ENCODE assay signal across 1 cellular context in the genomic region with DNA sequence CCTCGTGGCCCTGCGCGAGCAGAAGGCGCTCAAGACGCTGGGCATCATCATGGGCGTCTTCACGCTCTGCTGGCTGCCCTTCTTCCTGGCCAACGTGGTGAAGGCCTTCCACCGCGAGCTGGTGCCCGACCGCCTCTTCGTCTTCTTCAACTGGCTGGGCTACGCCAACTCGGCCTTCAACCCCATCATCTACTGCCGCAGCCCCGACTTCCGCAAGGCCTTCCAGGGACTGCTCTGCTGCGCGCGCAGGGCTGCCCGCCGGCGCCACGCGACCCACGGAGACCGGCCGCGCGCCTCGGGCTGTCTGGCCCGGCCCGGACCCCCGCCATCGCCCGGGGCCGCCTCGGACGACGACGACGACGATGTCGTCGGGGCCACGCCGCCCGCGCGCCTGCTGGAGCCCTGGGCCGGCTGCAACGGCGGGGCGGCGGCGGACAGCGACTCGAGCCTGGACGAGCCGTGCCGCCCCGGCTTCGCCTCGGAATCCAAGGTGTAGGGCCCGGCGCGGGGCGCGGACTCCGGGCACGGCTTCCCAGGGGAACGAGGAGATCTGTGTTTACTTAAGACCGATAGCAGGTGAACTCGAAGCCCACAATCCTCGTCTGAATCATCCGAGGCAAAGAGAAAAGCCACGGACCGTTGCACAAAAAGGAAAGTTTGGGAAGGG.
TF ChIP-seq lines count a peak whose summit lies in the region.

No MANE protein-coding gene starts in this region.

TF ChIP-seq in GM23338, 12 proteins besides CTCF, POLR2A, EP300 and RAD21 (continued from another document):
- TF ChIP-seq, protein P1, sequence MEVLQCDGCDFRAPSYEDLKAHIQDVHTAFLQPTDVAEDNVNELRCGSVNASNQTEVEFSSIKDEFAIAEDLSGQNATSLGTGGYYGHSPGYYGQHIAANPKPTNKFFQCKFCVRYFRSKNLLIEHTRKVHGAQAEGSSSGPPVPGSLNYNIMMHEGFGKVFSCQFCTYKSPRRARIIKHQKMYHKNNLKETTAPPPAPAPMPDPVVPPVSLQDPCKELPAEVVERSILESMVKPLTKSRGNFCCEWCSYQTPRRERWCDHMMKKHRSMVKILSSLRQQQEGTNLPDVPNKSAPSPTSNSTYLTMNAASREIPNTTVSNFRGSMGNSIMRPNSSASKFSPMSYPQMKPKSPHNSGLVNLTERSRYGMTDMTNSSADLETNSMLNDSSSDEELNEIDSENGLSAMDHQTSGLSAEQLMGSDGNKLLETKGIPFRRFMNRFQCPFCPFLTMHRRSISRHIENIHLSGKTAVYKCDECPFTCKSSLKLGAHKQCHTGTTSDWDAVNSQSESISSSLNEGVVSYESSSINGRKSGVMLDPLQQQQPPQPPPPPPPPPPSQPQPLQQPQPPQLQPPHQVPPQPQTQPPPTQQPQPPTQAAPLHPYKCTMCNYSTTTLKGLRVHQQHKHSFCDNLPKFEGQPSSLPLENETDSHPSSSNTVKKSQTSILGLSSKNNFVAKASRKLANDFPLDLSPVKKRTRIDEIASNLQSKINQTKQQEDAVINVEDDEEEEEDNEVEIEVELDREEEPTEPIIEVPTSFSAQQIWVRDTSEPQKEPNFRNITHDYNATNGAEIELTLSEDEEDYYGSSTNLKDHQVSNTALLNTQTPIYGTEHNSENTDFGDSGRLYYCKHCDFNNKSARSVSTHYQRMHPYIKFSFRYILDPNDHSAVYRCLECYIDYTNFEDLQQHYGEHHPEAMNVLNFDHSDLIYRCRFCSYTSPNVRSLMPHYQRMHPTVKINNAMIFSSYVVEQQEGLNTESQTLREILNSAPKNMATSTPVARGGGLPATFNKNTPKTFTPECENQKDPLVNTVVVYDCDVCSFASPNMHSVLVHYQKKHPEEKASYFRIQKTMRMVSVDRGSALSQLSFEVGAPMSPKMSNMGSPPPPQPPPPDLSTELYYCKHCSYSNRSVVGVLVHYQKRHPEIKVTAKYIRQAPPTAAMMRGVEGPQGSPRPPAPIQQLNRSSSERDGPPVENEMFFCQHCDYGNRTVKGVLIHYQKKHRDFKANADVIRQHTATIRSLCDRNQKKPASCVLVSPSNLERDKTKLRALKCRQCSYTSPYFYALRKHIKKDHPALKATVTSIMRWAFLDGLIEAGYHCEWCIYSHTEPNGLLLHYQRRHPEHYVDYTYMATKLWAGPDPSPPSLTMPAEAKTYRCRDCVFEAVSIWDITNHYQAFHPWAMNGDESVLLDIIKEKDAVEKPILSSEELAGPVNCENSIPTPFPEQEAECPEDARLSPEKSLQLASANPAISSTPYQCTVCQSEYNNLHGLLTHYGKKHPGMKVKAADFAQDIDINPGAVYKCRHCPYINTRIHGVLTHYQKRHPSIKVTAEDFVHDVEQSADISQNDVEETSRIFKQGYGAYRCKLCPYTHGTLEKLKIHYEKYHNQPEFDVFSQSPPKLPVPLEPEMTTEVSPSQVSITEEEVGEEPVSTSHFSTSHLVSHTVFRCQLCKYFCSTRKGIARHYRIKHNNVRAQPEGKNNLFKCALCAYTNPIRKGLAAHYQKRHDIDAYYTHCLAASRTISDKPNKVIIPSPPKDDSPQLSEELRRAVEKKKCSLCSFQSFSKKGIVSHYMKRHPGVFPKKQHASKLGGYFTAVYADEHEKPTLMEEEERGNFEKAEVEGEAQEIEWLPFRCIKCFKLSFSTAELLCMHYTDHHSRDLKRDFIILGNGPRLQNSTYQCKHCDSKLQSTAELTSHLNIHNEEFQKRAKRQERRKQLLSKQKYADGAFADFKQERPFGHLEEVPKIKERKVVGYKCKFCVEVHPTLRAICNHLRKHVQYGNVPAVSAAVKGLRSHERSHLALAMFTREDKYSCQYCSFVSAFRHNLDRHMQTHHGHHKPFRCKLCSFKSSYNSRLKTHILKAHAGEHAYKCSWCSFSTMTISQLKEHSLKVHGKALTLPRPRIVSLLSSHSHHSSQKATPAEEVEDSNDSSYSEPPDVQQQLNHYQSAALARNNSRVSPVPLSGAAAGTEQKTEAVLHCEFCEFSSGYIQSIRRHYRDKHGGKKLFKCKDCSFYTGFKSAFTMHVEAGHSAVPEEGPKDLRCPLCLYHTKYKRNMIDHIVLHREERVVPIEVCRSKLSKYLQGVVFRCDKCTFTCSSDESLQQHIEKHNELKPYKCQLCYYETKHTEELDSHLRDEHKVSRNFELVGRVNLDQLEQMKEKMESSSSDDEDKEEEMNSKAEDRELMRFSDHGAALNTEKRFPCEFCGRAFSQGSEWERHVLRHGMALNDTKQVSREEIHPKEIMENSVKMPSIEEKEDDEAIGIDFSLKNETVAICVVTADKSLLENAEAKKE (CRISPR knock-in tag; IDR thresholded peaks at IDR 0.05), result no peak
- TF ChIP-seq, protein P2, sequence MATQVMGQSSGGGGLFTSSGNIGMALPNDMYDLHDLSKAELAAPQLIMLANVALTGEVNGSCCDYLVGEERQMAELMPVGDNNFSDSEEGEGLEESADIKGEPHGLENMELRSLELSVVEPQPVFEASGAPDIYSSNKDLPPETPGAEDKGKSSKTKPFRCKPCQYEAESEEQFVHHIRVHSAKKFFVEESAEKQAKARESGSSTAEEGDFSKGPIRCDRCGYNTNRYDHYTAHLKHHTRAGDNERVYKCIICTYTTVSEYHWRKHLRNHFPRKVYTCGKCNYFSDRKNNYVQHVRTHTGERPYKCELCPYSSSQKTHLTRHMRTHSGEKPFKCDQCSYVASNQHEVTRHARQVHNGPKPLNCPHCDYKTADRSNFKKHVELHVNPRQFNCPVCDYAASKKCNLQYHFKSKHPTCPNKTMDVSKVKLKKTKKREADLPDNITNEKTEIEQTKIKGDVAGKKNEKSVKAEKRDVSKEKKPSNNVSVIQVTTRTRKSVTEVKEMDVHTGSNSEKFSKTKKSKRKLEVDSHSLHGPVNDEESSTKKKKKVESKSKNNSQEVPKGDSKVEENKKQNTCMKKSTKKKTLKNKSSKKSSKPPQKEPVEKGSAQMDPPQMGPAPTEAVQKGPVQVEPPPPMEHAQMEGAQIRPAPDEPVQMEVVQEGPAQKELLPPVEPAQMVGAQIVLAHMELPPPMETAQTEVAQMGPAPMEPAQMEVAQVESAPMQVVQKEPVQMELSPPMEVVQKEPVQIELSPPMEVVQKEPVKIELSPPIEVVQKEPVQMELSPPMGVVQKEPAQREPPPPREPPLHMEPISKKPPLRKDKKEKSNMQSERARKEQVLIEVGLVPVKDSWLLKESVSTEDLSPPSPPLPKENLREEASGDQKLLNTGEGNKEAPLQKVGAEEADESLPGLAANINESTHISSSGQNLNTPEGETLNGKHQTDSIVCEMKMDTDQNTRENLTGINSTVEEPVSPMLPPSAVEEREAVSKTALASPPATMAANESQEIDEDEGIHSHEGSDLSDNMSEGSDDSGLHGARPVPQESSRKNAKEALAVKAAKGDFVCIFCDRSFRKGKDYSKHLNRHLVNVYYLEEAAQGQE (IDR thresholded peaks at IDR 0.05; ENCODE audit: unreplicated experiment), result no peak
- TF ChIP-seq NANOG (IDR thresholded peaks at IDR 0.05; ENCODE audit: borderline replicate concordance) (no peak), ZNF331 (CRISPR knock-in tag; IDR thresholded peaks at IDR 0.05; ENCODE audit: low read depth) (no peak), JUNB (IDR thresholded peaks at IDR 0.05; ENCODE audit: unreplicated experiment) (no peak), POLR2AphosphoS5 (IDR thresholded peaks at IDR 0.05; ENCODE audit: low read depth) (no peak), ZNF114 (CRISPR knock-in tag; IDR thresholded peaks at IDR 0.05) (no peak), ETS1 (IDR thresholded peaks at IDR 0.05) (no peak), CREB1 (CRISPR knock-in tag; IDR thresholded peaks at IDR 0.05; ENCODE audit: low read depth) (no peak)
